In genomic region chr4:26032142-26032541, GRCh38 we compare ENCODE assay signal across 13 cellular contexts.
DNase-seq lines count a peak whose midpoint lies in the region; ATAC-seq, FAIRE-seq and TF ChIP-seq lines count a peak whose summit lies in the region.
"Had no signal": no experiment of that assay in that cellular context is flagged by ENCODE, and none has a peak within 500 bp of the region (broad histone marks: within the 10 kb centered on the region; RNA-seq: fewer than 3 reads in every experiment).

No MANE protein-coding gene starts in this region.

- peaks cover 18% of the 10 kb centered on the region for H3K23me2 ChIP-seq in H1 (ENCODE audit: low read depth, low read length)

- POLR2A ChIA-PET in H1 (lab: Charles Lee; ENCODE audit: partially characterized antibody): interaction anchor here (1.9 to 3.3 kb wide), 2 partner anchors 39 to 288 kb away, joined by 4 to 20 read pairs; partner anchors contain the start of gene RBPJ

- H3K4ac ChIP-seq in H1 (replicated peaks; ENCODE audit: insufficient read length, low read depth, low read length): no peak overlapping the region

- H3K36me3 ChIP-seq in ACC112 (ENCODE audit: insufficient read depth, low read length): no peaks in the 10 kb centered on the region
- no peaks in the 10 kb centered on the region for H3K36me3 ChIP-seq in MG63
- H3K36me3 ChIP-seq in H1 (ENCODE audit: control insufficient read depth in 2 of 4, insufficient read depth in 4 of 4, low read length in 3 of 4): peaks cover 0 to 4% (median 0%) of the 10 kb centered on the region in 4 experiments; a peak in 1 of 8 replicates
- H3K36me3 ChIP-seq: upper lobe of left lung had no signal

- peak overlapping the region; percentile 92 for H2AFZ ChIP-seq in ACC112 (ENCODE audit: low read length, unreplicated experiment)
- no peak overlapping the region for H2AFZ ChIP-seq in H1 (ENCODE audit: low read length)

- H2BK15ac ChIP-seq in H1 (ENCODE audit: low read length): peak overlapping the region; percentile 22; the same call in 1 of the 2 replicates

- H3K4me1 ChIP-seq in ACC112 (ENCODE audit: control insufficient read depth, insufficient read depth, low read length, unreplicated experiment): peaks cover 21% of the 10 kb centered on the region
- H3K4me1 ChIP-seq in H1 (replicated peaks in 1 of 4; ENCODE audit: control insufficient read depth in 3 of 4, insufficient read depth in 4 of 4, low read length in 3 of 4): peaks cover 9 to 32% (median 20%) of the 10 kb centered on the region in 4 experiments

- TF ChIP-seq POLR2A in H1 (IDR thresholded peaks at IDR 0.05; ENCODE audit: control extremely low read depth in 1 of 2, low read depth in 2 of 2, low read length in 2 of 2): no peak

- no peaks in the 10 kb centered on the region for H3K79me2 ChIP-seq in ACC112 (ENCODE audit: control insufficient read depth, insufficient read depth, low read length, unreplicated experiment)
- H3K79me2 ChIP-seq in H1 (ENCODE audit: control insufficient read depth in 1 of 2, insufficient read depth in 2 of 2, low read length in 2 of 2): no peaks in the 10 kb centered on the region

- WGBS in H1 (ENCODE audit: extremely low coverage in 1 of 2, insufficient coverage in 1 of 2, insufficient read length in 1 of 2, insufficient replicate concordance in 2 of 2, low coverage in 1 of 2, low lambda C conversion rate in 2 of 2, missing lambda C conversion rate in 1 of 2), 2 experiments: 98% methylated on average over 6 of the region's 6 CpGs; no CpG with 5 or more reads in 1 of the 2 experiments

- peak overlapping the region; percentile 81 for H3K18ac ChIP-seq in H1 (ENCODE audit: extremely low read depth, low read length)

- DNase-seq in MG63: peak; percentile 67
- DNase-seq in H1 (ENCODE audit: low read depth in 1 of 2, low spot score in 2 of 2): no peak
- DNase-seq in myocyte (ENCODE audit: low read depth): peak; percentile 82
- no peak for DNase-seq in NCI-H526 (lab: John Stamatoyannopoulos, UW)
- DNase-seq in NCI-H1417 treated with DMSO at 0.1 percent for 48 hours (lab: John Stamatoyannopoulos, UW): no peak
- DNase-seq in amygdala (lab: John Stamatoyannopoulos, UW): no peak
- DNase-seq: activated CD8-positive, alpha-beta T cell treated with anti-CD3 and anti-CD28 coated beads, Interleukin-2, amount 10 ng/mL, durations not matched to agents 7 days and 5 days; activated naive CD4-positive, alpha-beta T cell treated with anti-CD3 and anti-CD28 coated beads for 36 hours; DMS 273 treated with DMSO at 0.1 percent for 48 hours; NCI-H2107; upper lobe of left lung had no signal

- peak overlapping the region; percentile 96; the same call in 1 of the 2 replicates for H2BK5ac ChIP-seq in H1 (ENCODE audit: low read depth, low read length)

- no peak for FAIRE-seq in H1 (lab: Jason Lieb, UNC)

- peak overlapping the region; percentile 97; the same call in 1 of the 2 replicates for H2BK12ac ChIP-seq in H1 (ENCODE audit: low read depth, low read length)

- H4K8ac ChIP-seq in H1 (ENCODE audit: extremely low read depth, insufficient read depth, low read length): no peak overlapping the region

- no peaks in the 10 kb centered on the region for H4K20me1 ChIP-seq in H1 (replicated peaks in 1 of 2; ENCODE audit: control insufficient read depth in 1 of 2, insufficient read depth in 2 of 2, low read length in 2 of 2)

- H4K91ac ChIP-seq in H1 (replicated peaks; ENCODE audit: insufficient read length, low read length): peak overlapping the region; percentile 12

- H3K9ac ChIP-seq in H1 (replicated peaks in 1 of 4; ENCODE audit: extremely low read depth in 1 of 4, low read depth in 3 of 4, low read length in 3 of 4): no peak overlapping the region

- no peak overlapping the region for H3K14ac ChIP-seq in H1 (ENCODE audit: insufficient read length)

- TF ChIP-seq EP300 in H1 (IDR thresholded peaks at IDR 0.05; ENCODE audit: borderline replicate concordance in 1 of 2, low read depth in 2 of 2, low read length in 2 of 2): no peak

- TF ChIP-seq RAD21 in H1 (IDR thresholded peaks at IDR 0.05 in 1 of 2, conservative IDR thresholded peaks at IDR 0.05 in 1 of 2; ENCODE audit: low read depth in 2 of 2, low read length in 2 of 2): no peak

- no peak overlapping the region for H3K4me2 ChIP-seq in H1 (ENCODE audit: insufficient read depth in 1 of 2, low read depth in 2 of 2, low read length in 2 of 2)

- no peak for ATAC-seq in GM18909 (IDR thresholded peaks at IDR 0.05; ENCODE audit: poor library complexity, unreplicated experiment)
- ATAC-seq: activated CD8-positive, alpha-beta T cell treated with anti-CD3 and anti-CD28 coated beads, Interleukin-2, amount 10 ng/mL, durations not matched to agents 7 days and 5 days had no signal

- CTCF ChIA-PET in H1 (lab: Charles Lee; ENCODE audit: partially characterized antibody): interaction anchor here (0.6 to 1.3 kb wide), 5 partner anchors 9 to 287 kb away, joined by 3 to 4 read pairs (median 3); no protein-coding TSS in a partner anchor

- H4K5ac ChIP-seq in H1 (ENCODE audit: insufficient read length, low read depth, low read length): no peak overlapping the region

- no peak overlapping the region for H3K56ac ChIP-seq in H1 (replicated peaks; ENCODE audit: insufficient read length, low read depth, low read length)

- H3K9me3 ChIP-seq in MG63: no peaks in the 10 kb centered on the region
- peaks cover 7% of the 10 kb centered on the region in 2 experiments; a peak in 3 of 4 replicates for H3K9me3 ChIP-seq in H1 (ENCODE audit: insufficient read depth in 2 of 2, low read depth in 1 of 2, low read length in 1 of 2)
- H3K9me3 ChIP-seq: upper lobe of left lung had no signal

- no peaks in the 10 kb centered on the region for H3K27me3 ChIP-seq in ACC112 (ENCODE audit: insufficient read depth, low read length)
- H3K27me3 ChIP-seq in MG63: no peaks in the 10 kb centered on the region
- no peaks in the 10 kb centered on the region for H3K27me3 ChIP-seq in H1 (replicated peaks in 1 of 4; ENCODE audit: control insufficient read depth in 3 of 4, extremely low read depth in 1 of 4, insufficient read depth in 3 of 4, low read length in 3 of 4)
- H3K27me3 ChIP-seq: upper lobe of left lung had no signal

- H3K27ac ChIP-seq in ACC112 (ENCODE audit: low read depth, low read length): peak overlapping the region; percentile 80
- no peak overlapping the region for H3K27ac ChIP-seq in H1 (ENCODE audit: low read depth, low read length)

- H2BK120ac ChIP-seq in H1 (replicated peaks; ENCODE audit: low read depth, low read length): peak overlapping the region; percentile 31

- peak overlapping the region; percentile 19; the same call in 1 of the 2 replicates for H2BK20ac ChIP-seq in H1 (ENCODE audit: low read length)

- H3K4me3 ChIP-seq in ACC112 (ENCODE audit: low read depth, low read length): no peak overlapping the region
- no peak overlapping the region for H3K4me3 ChIP-seq in MG63
- no peak overlapping the region for H3K4me3 ChIP-seq in H1 (ENCODE audit: extremely low read depth in 1 of 4, insufficient read depth in 2 of 4, low read depth in 3 of 4, low read length in 4 of 4)
- H3K4me3 ChIP-seq: upper lobe of left lung had no signal

- TF ChIP-seq CTCF in H1 (IDR thresholded peaks at IDR 0.05; ENCODE audit: control extremely low read depth in 1 of 3, insufficient read depth in 1 of 3, low read depth in 1 of 3, low read length in 3 of 3): no peak

- H2AK5ac ChIP-seq in H1 (ENCODE audit: low read depth, low read length): peak overlapping the region; percentile 79; the same call in 1 of the 2 replicates

- H3K23ac ChIP-seq in H1 (ENCODE audit: insufficient read length): no peak overlapping the region

- H3K79me1 ChIP-seq in H1 (ENCODE audit: low read depth, low read length): no peaks in the 10 kb centered on the region

TF ChIP-seq in H1, 55 proteins besides CTCF, POLR2A, EP300 and RAD21:
- TF ChIP-seq, protein P1, sequence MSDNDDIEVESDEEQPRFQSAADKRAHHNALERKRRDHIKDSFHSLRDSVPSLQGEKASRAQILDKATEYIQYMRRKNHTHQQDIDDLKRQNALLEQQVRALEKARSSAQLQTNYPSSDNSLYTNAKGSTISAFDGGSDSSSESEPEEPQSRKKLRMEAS (IDR thresholded peaks at IDR 0.05): no peak
- TF ChIP-seq GABPA (IDR thresholded peaks at IDR 0.05; ENCODE audit: borderline replicate concordance, insufficient read depth, low read length) (no peak), TBP (IDR thresholded peaks at IDR 0.05; ENCODE audit: low read depth, low read length) (no peak), POLR2AphosphoS5 (IDR thresholded peaks at IDR 0.05; ENCODE audit: low read depth, low read length) (no peak), CHD2 (IDR thresholded peaks at IDR 0.05; ENCODE audit: low read length) (no peak), BACH1 (IDR thresholded peaks at IDR 0.05; ENCODE audit: low read length) (no peak), BCL11A (IDR thresholded peaks at IDR 0.05; ENCODE audit: low read depth in 2 of 2, low read length in 2 of 2) (no peak), EZH2 (IDR thresholded peaks at IDR 0.05; ENCODE audit: low read depth, low read length, severe bottlenecking) (no peak), EGR1 (IDR thresholded peaks at IDR 0.05; ENCODE audit: borderline replicate concordance, low read depth, low read length) (no peak), SIN3A (conservative IDR thresholded peaks at IDR 0.05 in 1 of 2, IDR thresholded peaks at IDR 0.05 in 1 of 2; ENCODE audit: low read depth in 1 of 2, low read length in 2 of 2) (no peak), SUZ12 (IDR thresholded peaks at IDR 0.05; ENCODE audit: low read length) (no peak), TAF7 (optimal IDR thresholded peaks at IDR 0.05; ENCODE audit: borderline replicate concordance, low read depth, low read length) (no peak), HDAC2 (IDR thresholded peaks at IDR 0.05; ENCODE audit: borderline replicate concordance in 1 of 2, low read depth in 2 of 2, low read length in 2 of 2) (no peak), SRF (IDR thresholded peaks at IDR 0.05; ENCODE audit: low read depth, low read length) (no peak), SP1 (IDR thresholded peaks at IDR 0.05; ENCODE audit: low read depth, low read length) (no peak)
- TF ChIP-seq, protein P2, sequence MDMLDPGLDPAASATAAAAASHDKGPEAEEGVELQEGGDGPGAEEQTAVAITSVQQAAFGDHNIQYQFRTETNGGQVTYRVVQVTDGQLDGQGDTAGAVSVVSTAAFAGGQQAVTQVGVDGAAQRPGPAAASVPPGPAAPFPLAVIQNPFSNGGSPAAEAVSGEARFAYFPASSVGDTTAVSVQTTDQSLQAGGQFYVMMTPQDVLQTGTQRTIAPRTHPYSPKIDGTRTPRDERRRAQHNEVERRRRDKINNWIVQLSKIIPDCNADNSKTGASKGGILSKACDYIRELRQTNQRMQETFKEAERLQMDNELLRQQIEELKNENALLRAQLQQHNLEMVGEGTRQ (IDR thresholded peaks at IDR 0.05; ENCODE audit: low read length): no peak

Comparison
In these comparisons a context has a peak if more than half of its experiments do, and no peak if none do; other contexts are left out.
1. DNase-seq: peak in MG63 (single experiment) and myocyte (single experiment); none in H1 (0 of 2), NCI-H526 (0 of 2), NCI-H1417 treated with DMSO at 0.1 percent for 48 hours (single experiment) and amygdala (0 of 56).